In genomic region chr21:41643246-41643966, GRCh38 we compare ENCODE assay signal across 21 cellular contexts.
DNase-seq lines count a peak whose midpoint lies in the region; ATAC-seq and TF ChIP-seq lines count a peak whose summit lies in the region.
"Had no signal": no experiment of that assay in that cellular context is flagged by ENCODE, and none has a peak within 500 bp of the region (broad histone marks: within the 10 kb centered on the region; RNA-seq: fewer than 3 reads in every experiment).

No MANE protein-coding gene starts in this region.

- intact Hi-C loops in heart left ventricle (cut with DNase I) (no loop called here), ascending aorta (cut with DNase I) (loop anchor here (2.0 kb wide), 1 partner anchor 15 kb away; no protein-coding TSS in a partner anchor)

- peak overlapping the region; percentile 76 to 79 for H3K27ac ChIP-seq in right atrium auricular region
- H3K27ac ChIP-seq in heart left ventricle, result peak overlapping the region in 1 of 12 donors; percentile 68
- peak overlapping the region; percentile 90 to 91 for H3K27ac ChIP-seq in ascending aorta
- H3K27ac ChIP-seq: parathyroid adenoma had no signal

- H3K36me3 ChIP-seq in right atrium auricular region (no peaks in the 10 kb centered on the region), heart left ventricle (no peaks in the 10 kb centered on the region), ascending aorta (no peaks in the 10 kb centered on the region)
- H3K36me3 ChIP-seq: brain microvascular endothelial cell had no signal

- no peaks in the 10 kb centered on the region for H3K27me3 ChIP-seq in right atrium auricular region
- peaks cover 0 to 5% (median 0%) of the 10 kb centered on the region in 9 donors for H3K27me3 ChIP-seq in heart left ventricle
- H3K27me3 ChIP-seq in ascending aorta, result no peaks in the 10 kb centered on the region
- H3K27me3 ChIP-seq: brain microvascular endothelial cell had no signal

- no peak for DNase-seq in right atrium auricular region (ENCODE audit: low spot score)
- DNase-seq in heart left ventricle, result no peak
- DNase-seq in ascending aorta (ENCODE audit: low spot score in 2 of 2), result no peak
- DNase-seq in mesenteric fat pad (ENCODE audit: low spot score), result peak; percentile 49
- no peak for DNase-seq in activated T-cell treated with anti-CD3 and anti-CD28 coated beads, Interleukin-2, amount 50 U/mL, for 48 hours
- no peak for DNase-seq in T1000 (lab: John Stamatoyannopoulos, UW)
- no peak for DNase-seq in NCI-H1105 treated with DMSO at 0.1 percent for 48 hours (lab: John Stamatoyannopoulos, UW)
- DNase-seq in COR-L47 (lab: John Stamatoyannopoulos, UW), result no peak
- DNase-seq: activated CD4-positive, alpha-beta T cell treated with anti-CD3 and anti-CD28 coated beads for 1 hour; activated CD8-positive, alpha-beta memory T cell treated with anti-CD3 and anti-CD28 coated beads, Interleukin-2, amount 50 U/mL, for 4 hours; activated naive CD4-positive, alpha-beta T cell; brain microvascular endothelial cell; Caco-2; dorsolateral prefrontal cortex; GM23248; NCI-H1417 treated with DMSO at 0.1 percent for 48 hours; NCI-H2171 treated with DMSO at 0.1 percent for 48 hours; SHP77; stimulated activated naive B cell treated with anti-CD40 and anti-IgM and Interleukin-4, amounts not matched to agents 10 μg/mL and 1 μg/mL and 100 μg/mL, for 72 hours had no signal

- H3K9me3 ChIP-seq in right atrium auricular region, result no peaks in the 10 kb centered on the region
- H3K9me3 ChIP-seq in heart left ventricle, result no peaks in the 10 kb centered on the region
- H3K9me3 ChIP-seq in ascending aorta, result no peaks in the 10 kb centered on the region

- TF ChIP-seq CTCF in right atrium auricular region (IDR thresholded peaks at IDR 0.05) (no peak), heart left ventricle (IDR thresholded peaks at IDR 0.05) (no peak), ascending aorta (IDR thresholded peaks at IDR 0.05) (no peak)

- no peak for ATAC-seq in heart left ventricle
- ATAC-seq: stimulated activated naive B cell treated with anti-CD40 and anti-IgM and Interleukin-4, amounts not matched to agents 10 μg/mL and 1 μg/mL and 100 μg/mL, for 72 hours had no signal

- TF ChIP-seq POLR2A in heart left ventricle (IDR thresholded peaks at IDR 0.05), result no peak

- WGBS in heart left ventricle, 4 donors, result 60 to 75% (median 65%) methylated on average over 10 of the region's 10 CpGs

- H3K4me1 ChIP-seq in right atrium auricular region, result peaks cover 0 to 25% of the 10 kb centered on the region in 2 donors
- H3K4me1 ChIP-seq in heart left ventricle, result peaks cover 0 to 19% (median 6%) of the 10 kb centered on the region in 12 donors
- peaks cover 0 to 21% of the 10 kb centered on the region in 2 donors for H3K4me1 ChIP-seq in ascending aorta
- H3K4me1 ChIP-seq: parathyroid adenoma had no signal

- H3K4me3 ChIP-seq in right atrium auricular region (no peak overlapping the region), heart left ventricle (no peak overlapping the region), ascending aorta (no peak overlapping the region)
- H3K4me3 ChIP-seq: dorsolateral prefrontal cortex, GM12878 had no signal
